In genomic region chr1:53046930-53047329, GRCh38 we compare ENCODE assay signal across 11 cellular contexts. TPM values are rescaled to one million over a fixed set of nuclear protein-coding genes. Genes with fewer than 3 reads are reported as not detected.
DNase-seq lines count a peak whose midpoint lies in the region; ATAC-seq and TF ChIP-seq lines count a peak whose summit lies in the region.
"Had no signal": no experiment of that assay in that cellular context is flagged by ENCODE, and none has a peak within 500 bp of the region (broad histone marks: within the 10 kb centered on the region; RNA-seq: fewer than 3 reads in every experiment).

No MANE protein-coding gene starts in this region.

- H3K4me1 ChIP-seq in SJSA1 (replicated peaks) (peaks cover 60% of the 10 kb centered on the region), ovary (ENCODE audit: insufficient read depth) (peaks cover 6% of the 10 kb centered on the region), breast epithelium (no peaks in the 10 kb centered on the region)

- TF ChIP-seq EP300 in ovary (IDR thresholded peaks at IDR 0.05): no peak

- H3K9me3 ChIP-seq in SJSA1 (replicated peaks): no peaks in the 10 kb centered on the region
- H3K9me3 ChIP-seq in ovary: no peaks in the 10 kb centered on the region
- H3K9me3 ChIP-seq in breast epithelium: no peaks in the 10 kb centered on the region

- H3K36me3 ChIP-seq in SJSA1: peaks cover 38% of the 10 kb centered on the region
- H3K36me3 ChIP-seq in ovary: no peaks in the 10 kb centered on the region
- no peaks in the 10 kb centered on the region for H3K36me3 ChIP-seq in breast epithelium

- WGBS in ovary, 3 donors: 2 to 6% (median 3%) methylated on average over 2 of the region's 2 CpGs

- peak; percentile 25 for DNase-seq in HT-29 (ENCODE audit: low spot score)
- DNase-seq in SJSA1 (ENCODE audit: low read depth in 1 of 2, low spot score in 2 of 2): peak; percentile 34 to 53
- peak; percentile 85 for DNase-seq in fibroblast of pulmonary artery (ENCODE audit: low read depth)
- peak; percentile 37 to 62 (median 60) for DNase-seq in ovary
- DNase-seq in breast epithelium (ENCODE audit: low spot score in 2 of 2): no peak
- DNase-seq in NCI-H1105 (lab: John Stamatoyannopoulos, UW): no peak
- DNase-seq: Calu3, KG1, NCI-H526 had no signal

- no peaks in the 10 kb centered on the region for H3K27me3 ChIP-seq in SJSA1 (replicated peaks)
- no peaks in the 10 kb centered on the region for H3K27me3 ChIP-seq in ovary
- H3K27me3 ChIP-seq in breast epithelium: no peaks in the 10 kb centered on the region

- TF ChIP-seq CTCF in fibroblast of pulmonary artery (IDR thresholded peaks at IDR 0.05; ENCODE audit: low read length, missing control alignments): no peak
- TF ChIP-seq CTCF in ovary (IDR thresholded peaks at IDR 0.05): no peak
- TF ChIP-seq CTCF in breast epithelium (IDR thresholded peaks at IDR 0.05): no peak

- no peak for TF ChIP-seq POLR2A in ovary (IDR thresholded peaks at IDR 0.05)
- no peak for TF ChIP-seq POLR2A in breast epithelium (IDR thresholded peaks at IDR 0.05)

- intact Hi-C loops in ovary (cut with DNase I) (no loop called here), breast epithelium (cut with DNase I; ENCODE audit: low total_unique reads) (no loop called here)

- peak overlapping the region; percentile 66 for H3K27ac ChIP-seq in SJSA1
- H3K27ac ChIP-seq in ovary: no peak overlapping the region
- peak overlapping the region in 1 of 2 donors; percentile 29 for H3K27ac ChIP-seq in breast epithelium
- H3K27ac ChIP-seq: parathyroid adenoma had no signal

- H3K4me3 ChIP-seq in SJSA1 (no peak overlapping the region), fibroblast of pulmonary artery (replicated peaks; ENCODE audit: low read depth, low read length) (no peak overlapping the region), ovary (no peak overlapping the region), breast epithelium (no peak overlapping the region)

- ATAC-seq in GM21423 (IDR thresholded peaks at IDR 0.05; ENCODE audit: unreplicated experiment): no peak

RNA-seq across cellular contexts. Expression of gene PODN, which starts 15.1 kb away (rescaled TPM):
- total RNA-seq in HT-29 (2014; rRNA removed; shearing (Covaris generic)): 0.03 TPM in 1 of 2 replicates, not detected in the other
- 1.3 and 4.1 TPM in 2 replicates for total RNA-seq in SJSA1 (2014; rRNA removed; shearing (Covaris generic))
- total RNA-seq in ovary (100 to 1,000 TPM; 106 to 254 (median 154) TPM), breast epithelium (100 to 1,000 TPM in 1 of 3 donors, 10 to 100 TPM in 2; 55.1 to 246 (median 83.1) TPM)
- polyA plus RNA-seq in ovary: 100 to 1,000 TPM in 1 of 2 donors, 10 to 100 TPM in 1; 72.8 to 203 TPM
- total RNA-seq: Calu3 had no signal

Comparison
In these comparisons a context has a peak if more than half of its experiments do, and no peak if none do; other contexts are left out.
1. DNase-seq: peak in HT-29 (single experiment), SJSA1 (2 of 2), fibroblast of pulmonary artery (single experiment) and ovary (5 of 5); none in breast epithelium (0 of 2) and NCI-H1105 (single experiment).
2. RNA of gene PODN, which starts 15.1 kb away (total RNA-seq): 106 to 254 TPM in ovary and 55.1 to 246 TPM in breast epithelium; 1.3 to 4.1 TPM in SJSA1 and 0.03 TPM in HT-29; every median in the first group is over 10 times any median in the second.